ENCODE assay signal across 21 cellular contexts in genomic region chr15:39713846-39714245, GRCh38.
"Had no signal": no experiment of that assay in that cellular context is flagged by ENCODE, and none has a peak within 500 bp of the region (broad histone marks: within the 10 kb centered on the region; RNA-seq: fewer than 3 reads in every experiment).

No MANE protein-coding gene starts in this region.

- H3K4me3 ChIP-seq: SJSA1, SK-N-MC had no signal

- ATAC-seq: HepG2 had no signal

- DNase-seq: IMR-90, Kasumi-1, MM.1S, NCI-H1092 treated with DMSO at 0.1 percent for 48 hours, NCI-H1436, NCI-H187, NCI-H2029, NCI-H2081 treated with DMSO at 0.1 percent for 48 hours, NCI-H2171, NCI-H226, NCI-H446, NCI-H510A, NCI-H524 treated with DMSO at 0.1 percent for 48 hours, NCI-H69, NCI-H774, Right ventricle myocardium superior, RPMI8226, SIG-M5 had no signal
